11 cellular contexts compared by ENCODE assay signal in genomic region chr17:74860229-74860998, GRCh38. TPM values are rescaled to one million over a fixed set of nuclear protein-coding genes. Genes with fewer than 3 reads are reported as not detected.
DNase-seq lines count a peak whose midpoint lies in the region; ATAC-seq, FAIRE-seq and TF ChIP-seq lines count a peak whose summit lies in the region.
"Had no signal": no experiment of that assay in that cellular context is flagged by ENCODE, and none has a peak within 500 bp of the region (broad histone marks: within the 10 kb centered on the region; RNA-seq: fewer than 3 reads in every experiment).

No MANE protein-coding gene starts in this region.

- H3K4me1 Mint-ChIP-seq in activated naive CD8-positive, alpha-beta T cell (ENCODE audit: low read depth) = peaks cover 12% of the 10 kb centered on the region

- no peaks in the 10 kb centered on the region for H3K9me3 Mint-ChIP-seq in activated naive CD8-positive, alpha-beta T cell (ENCODE audit: low read depth)

- H3K18ac ChIP-seq in mesendoderm (ENCODE audit: low read length) = no peak overlapping the region

- H3K4ac ChIP-seq in mesendoderm (ENCODE audit: low read depth, low read length) = no peak overlapping the region

- no peak overlapping the region for H3K56ac ChIP-seq in mesendoderm (ENCODE audit: low read length)

- H3K27me3 Mint-ChIP-seq in activated naive CD8-positive, alpha-beta T cell = peaks cover 20% of the 10 kb centered on the region

- no peak overlapping the region for H2BK120ac ChIP-seq in mesendoderm (ENCODE audit: low read depth, low read length)

- no peak overlapping the region for H2BK5ac ChIP-seq in mesendoderm (ENCODE audit: low read length)

- H3K4me3 Mint-ChIP-seq in activated naive CD8-positive, alpha-beta T cell = peak overlapping the region; percentile 75

- no peak overlapping the region for H3K27ac Mint-ChIP-seq in activated naive CD8-positive, alpha-beta T cell

- no peak overlapping the region for H3K9ac ChIP-seq in mesendoderm (ENCODE audit: low read length)

- H3K27me3 ChIP-seq in ACC112 (ENCODE audit: insufficient read depth, low read length) = peaks cover 60% of the 10 kb centered on the region
- H3K27me3 ChIP-seq in H7 (ENCODE audit: control insufficient read depth, insufficient read depth, low read length) = peaks cover 66% of the 10 kb centered on the region
- peaks cover 44% of the 10 kb centered on the region for H3K27me3 ChIP-seq in mesendoderm (ENCODE audit: insufficient read depth, low read length, poor library complexity)

- H3K36me3 Mint-ChIP-seq in activated naive CD8-positive, alpha-beta T cell = peaks cover 5% of the 10 kb centered on the region

- no peak for FAIRE-seq in H54 (lab: Jason Lieb, UNC)

- H3K23ac ChIP-seq in mesendoderm (ENCODE audit: low read length) = peak overlapping the region; percentile 89

- no peaks in the 10 kb centered on the region for H3K36me3 ChIP-seq in ACC112 (ENCODE audit: insufficient read depth, low read length)
- peaks cover 4% of the 10 kb centered on the region for H3K36me3 ChIP-seq in H7 (replicated peaks; ENCODE audit: control insufficient read depth, insufficient read depth, low read length)
- H3K36me3 ChIP-seq in mesendoderm (ENCODE audit: control insufficient read depth, insufficient read depth, low read length) = no peaks in the 10 kb centered on the region

- H4K5ac ChIP-seq in mesendoderm (ENCODE audit: low read length) = no peak overlapping the region

- H2AFZ ChIP-seq in ACC112 (ENCODE audit: low read length, unreplicated experiment) = no peak overlapping the region

- H3K79me2 ChIP-seq in ACC112 (ENCODE audit: control insufficient read depth, insufficient read depth, low read length, unreplicated experiment) = no peaks in the 10 kb centered on the region
- no peaks in the 10 kb centered on the region for H3K79me2 ChIP-seq in mesendoderm (ENCODE audit: control insufficient read depth, insufficient read depth, low read length)

- no peaks in the 10 kb centered on the region for H3K79me1 ChIP-seq in mesendoderm (ENCODE audit: low read length)

- no peak overlapping the region for H2AK5ac ChIP-seq in mesendoderm (ENCODE audit: low read length)

- ATAC-seq in HG02763 (IDR thresholded peaks at IDR 0.05; ENCODE audit: unreplicated experiment) (no peak), HG03442 (IDR thresholded peaks at IDR 0.05; ENCODE audit: unreplicated experiment) (no peak)

- no peak for TF ChIP-seq POLR2A in H54 (IDR thresholded peaks at IDR 0.05; ENCODE audit: low read depth, low read length)

- DNase-seq in H7 = peak; percentile 88
- no peak for DNase-seq in mesendoderm
- no peak for DNase-seq in NCI-H82 (lab: John Stamatoyannopoulos, UW)
- DNase-seq in H54 (ENCODE audit: insufficient read length, low spot score) = no peak
- DNase-seq: amniotic stem cell, GDM1, SW 1271 had no signal

- no CpG with 5 or more reads among the region's 50 CpGs for whole genome bisulfite sequencing in mesendoderm (ENCODE audit: extremely low coverage, insufficient coverage, low lambda C conversion rate)

- peaks cover 7% of the 10 kb centered on the region for H3K4me1 ChIP-seq in ACC112 (ENCODE audit: control insufficient read depth, insufficient read depth, low read length, unreplicated experiment)
- no peaks in the 10 kb centered on the region for H3K4me1 ChIP-seq in mesendoderm (ENCODE audit: control insufficient read depth, low read depth, low read length)

- no peak overlapping the region for H4K8ac ChIP-seq in mesendoderm (ENCODE audit: low read depth, low read length)

- H3K4me3 ChIP-seq in ACC112 (ENCODE audit: low read depth, low read length) = 0 out of 2 replicates have a peak overlapping the region, but pooled peaks have one; percentile 9
- peak overlapping the region; percentile 17; the same call in 1 of the 2 replicates for H3K4me3 ChIP-seq in H7 (ENCODE audit: insufficient read depth, low read depth, low read length)
- H3K4me3 ChIP-seq in mesendoderm (ENCODE audit: low read length) = no peak overlapping the region

- no peak overlapping the region for H3K4me2 ChIP-seq in mesendoderm (ENCODE audit: low read length)

- no peak overlapping the region for H2BK15ac ChIP-seq in mesendoderm (replicated peaks; ENCODE audit: low read depth)

- H3K27ac ChIP-seq in ACC112 (ENCODE audit: low read depth, low read length) (no peak overlapping the region), mesendoderm (ENCODE audit: low read depth, low read length) (no peak overlapping the region)

RNA-seq across cellular contexts. Expression of gene GRIN2C, which starts 0.7 kb away (rescaled TPM):
- total RNA-seq in H7 (2014; rRNA removed; shearing (Covaris generic)) = not detected in 2 replicates
- polyA plus RNA-seq in mesendoderm (2013, experiment 1 of 2) = 0.01 TPM
- polyA plus RNA-seq in mesendoderm (2013, experiment 2 of 2) = 0.01 TPM

RNA-seq across cellular contexts. Expression of gene FDXR, which starts 12.4 kb away (rescaled TPM):
- 4.9 and 9.7 TPM in 2 replicates for total RNA-seq in H7 (2014; rRNA removed; shearing (Covaris generic))
- polyA plus RNA-seq in mesendoderm (2013, experiment 1 of 2) = 6.1 TPM
- 6.1 TPM for polyA plus RNA-seq in mesendoderm (2013, experiment 2 of 2)

RNA-seq across cellular contexts. Expression of gene FADS6, which starts 33.0 kb away (rescaled TPM):
- total RNA-seq in H7 (2014; rRNA removed; shearing (Covaris generic)) = 0.52 TPM in 1 of 2 replicates, not detected in the other
- polyA plus RNA-seq in mesendoderm (2013, experiment 1 of 2) = 0.41 TPM
- polyA plus RNA-seq in mesendoderm (2013, experiment 2 of 2) = 0.28 TPM
